Comparison of ENCODE assay signal across 8 cellular contexts in genomic region chr6:31366693-31367470, GRCh38. TPM values are rescaled to one million over a fixed set of nuclear protein-coding genes. Genes with fewer than 3 reads are reported as not detected.
DNase-seq lines count a peak whose midpoint lies in the region; ATAC-seq and TF ChIP-seq lines count a peak whose summit lies in the region.

No MANE protein-coding gene starts in this region.

- TF ChIP-seq EP300 in ovary (IDR thresholded peaks at IDR 0.05) = no peak

- H3K4me1 ChIP-seq in Loucy (ENCODE audit: insufficient read depth, low read length, poor library complexity, severe bottlenecking) (peaks cover 9% of the 10 kb centered on the region), ovary (ENCODE audit: insufficient read depth) (no peaks in the 10 kb centered on the region), thymus (ENCODE audit: control insufficient read depth, insufficient read depth, low read length) (no peaks in the 10 kb centered on the region)

- H2AFZ ChIP-seq in Loucy (ENCODE audit: low read length) = peak overlapping the region; percentile 93

- intact Hi-C loops in ovary (cut with DNase I) = loop anchor here (5.0 to 10.0 kb wide), 3 partner anchors 170 to 230 kb away; partner anchors contain the start of gene PSORS1C2 (in 3 of the 4)

- peaks cover 14% of the 10 kb centered on the region for H3K4me1 Mint-ChIP-seq in activated naive CD4-positive, alpha-beta T cell treated with anti-CD3 and anti-CD28 coated beads, Interleukin-2, amount 10 ng/mL, durations not matched to agents 7 days and 5 days
- no peaks in the 10 kb centered on the region for H3K4me1 Mint-ChIP-seq in glutamatergic neuron (ENCODE audit: low read depth, unreplicated experiment)

- no peaks in the 10 kb centered on the region for H3K79me2 ChIP-seq in Loucy (ENCODE audit: insufficient read depth, low read length)

- CTCF ChIA-PET in activated naive CD4-positive, alpha-beta T cell treated with anti-CD3 and anti-CD28 coated beads, Interleukin-2, amount 10 ng/mL, durations not matched to agents 7 days and 5 days (lab: Charles Lee) = interaction anchor here (0.7 to 5.4 kb wide), 38 partner anchors 9 to 273 kb away, joined by 3 to 65 read pairs (median 4); partner anchors contain the start of genes HLA-B, PSORS1C2 and TCF19

- H4K20me1 ChIP-seq in Loucy (ENCODE audit: insufficient read depth, low read length, poor library complexity, severe bottlenecking) = no peaks in the 10 kb centered on the region

- TF ChIP-seq CTCF in Loucy (conservative IDR thresholded peaks at IDR 0.05; ENCODE audit: low read length) (peak; percentile 96), glutamatergic neuron (IDR thresholded peaks at IDR 0.05; ENCODE audit: partially characterized antibody, unreplicated experiment) (peak; percentile 89), ovary (IDR thresholded peaks at IDR 0.05) (peak; percentile 80 to 93 (median 93))

- peak overlapping the region; percentile 70 for H3K4me2 ChIP-seq in Loucy (ENCODE audit: low read depth, low read length, poor library complexity, severe bottlenecking)

- H3K27me3 ChIP-seq in Loucy (ENCODE audit: insufficient read depth, low read length, poor library complexity, severe bottlenecking) (peaks cover 3% of the 10 kb centered on the region), ovary (no peaks in the 10 kb centered on the region), thymus (ENCODE audit: control insufficient read depth, insufficient read depth) (peaks cover 14% of the 10 kb centered on the region)

- no peaks in the 10 kb centered on the region for H3K36me3 Mint-ChIP-seq in activated naive CD4-positive, alpha-beta T cell treated with anti-CD3 and anti-CD28 coated beads, Interleukin-2, amount 10 ng/mL, durations not matched to agents 7 days and 5 days
- H3K36me3 Mint-ChIP-seq in glutamatergic neuron (ENCODE audit: unreplicated experiment) = no peaks in the 10 kb centered on the region

- ATAC-seq in GM21529 (IDR thresholded peaks at IDR 0.05; ENCODE audit: unreplicated experiment) = peak; percentile 72

- 3 to 8% (median 6%) methylated on average over 30 of the region's 30 CpGs for WGBS in ovary, 3 donors
- WGBS in thymus = 8% methylated on average over 30 of the region's 30 CpGs

- H3K36me3 ChIP-seq in Loucy (ENCODE audit: insufficient read depth, low read length) (no peaks in the 10 kb centered on the region), ovary (no peaks in the 10 kb centered on the region), thymus (ENCODE audit: control insufficient read depth, insufficient read depth) (no peaks in the 10 kb centered on the region)

- no peak overlapping the region for H3K27ac Mint-ChIP-seq in activated naive CD4-positive, alpha-beta T cell treated with anti-CD3 and anti-CD28 coated beads, Interleukin-2, amount 10 ng/mL, durations not matched to agents 7 days and 5 days
- no peak overlapping the region for H3K27ac Mint-ChIP-seq in glutamatergic neuron (ENCODE audit: unreplicated experiment)

- H3F3A ChIP-seq in Loucy (ENCODE audit: low read depth) = no peaks in the 10 kb centered on the region

- no peaks in the 10 kb centered on the region for H3K9me3 Mint-ChIP-seq in activated naive CD4-positive, alpha-beta T cell treated with anti-CD3 and anti-CD28 coated beads, Interleukin-2, amount 10 ng/mL, durations not matched to agents 7 days and 5 days
- no peaks in the 10 kb centered on the region for H3K9me3 Mint-ChIP-seq in glutamatergic neuron (ENCODE audit: unreplicated experiment)

- peak overlapping the region; percentile 7 for H3K9ac ChIP-seq in Loucy (ENCODE audit: low read depth, low read length, poor library complexity, severe bottlenecking)

- no peaks in the 10 kb centered on the region for H3K9me2 ChIP-seq in Loucy (replicated peaks; ENCODE audit: low read depth, low read length)

- no peak overlapping the region for H3K27ac ChIP-seq in ovary
- no peak overlapping the region for H3K27ac ChIP-seq in thymus (ENCODE audit: low read depth)

- H3K4me3 ChIP-seq in Loucy (ENCODE audit: low read length, poor library complexity, severe bottlenecking) = peak overlapping the region; percentile 59
- H3K4me3 ChIP-seq in ovary = no peak overlapping the region
- H3K4me3 ChIP-seq in thymus (ENCODE audit: low read length) = peak overlapping the region; percentile 8

- TF ChIP-seq POLR2A in ovary (IDR thresholded peaks at IDR 0.05) = no peak

- peaks cover 48% of the 10 kb centered on the region for H3K27me3 Mint-ChIP-seq in activated naive CD4-positive, alpha-beta T cell treated with anti-CD3 and anti-CD28 coated beads, Interleukin-2, amount 10 ng/mL, durations not matched to agents 7 days and 5 days
- peaks cover 4% of the 10 kb centered on the region for H3K27me3 Mint-ChIP-seq in glutamatergic neuron (ENCODE audit: unreplicated experiment)

- H3K9me3 ChIP-seq in Loucy (ENCODE audit: insufficient read depth, low read depth, low read length) = 0 out of 2 replicates have a peak, but pooled peaks cover under 1% of the 10 kb centered on the region
- no peaks in the 10 kb centered on the region for H3K9me3 ChIP-seq in ovary
- no peaks in the 10 kb centered on the region for H3K9me3 ChIP-seq in thymus (ENCODE audit: control insufficient read depth)

- DNase-seq in COLO668 (lab: John Stamatoyannopoulos, UW; ENCODE audit: unreplicated experiment) (peak; percentile 81), SK-N-DZ (ENCODE audit: low spot score) (peak; percentile 77), glutamatergic neuron (peak; percentile 92), ovary (peak; percentile 83 to 93 (median 90))
- peak; percentile 89 for DNase-seq in activated naive CD4-positive, alpha-beta T cell treated with anti-CD3 and anti-CD28 coated beads, Interleukin-2, amount 10 ng/mL, durations not matched to agents 7 days and 5 days

- H3K4me3 Mint-ChIP-seq in activated naive CD4-positive, alpha-beta T cell treated with anti-CD3 and anti-CD28 coated beads, Interleukin-2, amount 10 ng/mL, durations not matched to agents 7 days and 5 days = peak overlapping the region; percentile 53
- peak overlapping the region; percentile 66 for H3K4me3 Mint-ChIP-seq in glutamatergic neuron (ENCODE audit: unreplicated experiment)

RNA-seq across cellular contexts. Expression of gene HLA-B, which starts 9.9 kb away (rescaled TPM):
- polyA plus RNA-seq in SK-N-DZ (2014; cell fraction: cytosol; rRNA removed) = not detected in 2 replicates
- not detected in 2 replicates for polyA plus RNA-seq in SK-N-DZ (2014; cell fraction: nucleus; rRNA removed)
- total RNA-seq in glutamatergic neuron (ENCODE audit: unreplicated experiment) (11.4 TPM), ovary (100 to 1,000 TPM; 358 to 625 (median 492) TPM)
- polyA plus RNA-seq in ovary (1,000 to 10,000 TPM in 1 of 2 donors, 100 to 1,000 TPM in 1; 680 to 2,036 TPM), thymus (2,173 TPM)

RNA-seq across cellular contexts. Expression of gene MICA, which starts 36.5 kb away (rescaled TPM):
- not detected in 2 replicates for polyA plus RNA-seq in SK-N-DZ (2014; cell fraction: cytosol; rRNA removed)
- not detected in 2 replicates for polyA plus RNA-seq in SK-N-DZ (2014; cell fraction: nucleus; rRNA removed)
- total RNA-seq in glutamatergic neuron (ENCODE audit: unreplicated experiment) (0.42 TPM), ovary (10 to 100 TPM; 15.8 to 48.9 (median 24.5) TPM)
- polyA plus RNA-seq in ovary (10 to 100 TPM; 31.1 to 33.2 TPM), thymus (9.4 TPM)

Comparison
In these comparisons a context has a peak if more than half of its experiments do, and no peak if none do; other contexts are left out.
1. RNA of gene HLA-B, which starts 9.9 kb away (total RNA-seq): 358 to 625 TPM in ovary; 11.4 TPM in glutamatergic neuron (single experiment); every median in the first group is over 10 times any median in the second.
2. RNA of gene MICA, which starts 36.5 kb away (total RNA-seq): 15.8 to 48.9 TPM in ovary; 0.42 TPM in glutamatergic neuron (single experiment); every median in the first group is over 10 times any median in the second.
3. Peak in every context shown above with its lines, with median percentiles within 50 percentile points of each other: DNase-seq and CTCF ChIP-seq.